16 cellular contexts compared by ENCODE assay signal in genomic region chr12:11067514-11067913, GRCh38. TPM values are rescaled to one million over a fixed set of nuclear protein-coding genes. Genes with fewer than 3 reads are reported as not detected.
DNase-seq lines count a peak whose midpoint lies in the region; ATAC-seq lines count a peak whose summit lies in the region.
"Had no signal": no experiment of that assay in that cellular context is flagged by ENCODE, and none has a peak within 500 bp of the region (broad histone marks: within the 10 kb centered on the region; RNA-seq: fewer than 3 reads in every experiment).

No MANE protein-coding gene starts in this region.

- no peak overlapping the region for H3K27ac Mint-ChIP-seq in activated naive CD8-positive, alpha-beta T cell treated with anti-CD3 and anti-CD28 coated beads for 36 hours
- H3K27ac Mint-ChIP-seq: activated CD8-positive, alpha-beta T cell treated with anti-CD3 and anti-CD28 coated beads, Interleukin-2, amount 10 ng/mL, durations not matched to agents 7 days and 5 days; activated T-helper 2 cell treated with anti-CD3 and anti-CD28 coated beads, Interferon-gamma antibody, Interleukin-2, Interleukin-4, amounts not matched to agents 10 μg/mL and 5 μg/mL and 100 μg/mL, durations not matched to agents 14 hours and 24 hours and 36 hours had no signal

- H3K4me1 Mint-ChIP-seq in activated naive CD8-positive, alpha-beta T cell treated with anti-CD3 and anti-CD28 coated beads for 36 hours = peaks cover 4% of the 10 kb centered on the region

- H3K4me3 ChIP-seq in H7 (ENCODE audit: insufficient read depth, low read depth, low read length) = no peak overlapping the region
- H3K4me3 ChIP-seq: prostate gland, suprapubic skin had no signal

- no peak for ATAC-seq in GM21423 (IDR thresholded peaks at IDR 0.05; ENCODE audit: unreplicated experiment)
- ATAC-seq: activated CD8-positive, alpha-beta T cell treated with anti-CD3 and anti-CD28 coated beads, Interleukin-2, amount 10 ng/mL, durations not matched to agents 7 days and 5 days had no signal

- no peaks in the 10 kb centered on the region for H3K36me3 ChIP-seq in H7 (replicated peaks; ENCODE audit: control insufficient read depth, insufficient read depth, low read length)
- H3K36me3 ChIP-seq: brain microvascular endothelial cell, prostate gland, suprapubic skin had no signal

- peaks cover 1% of the 10 kb centered on the region for H3K9me3 Mint-ChIP-seq in activated naive CD8-positive, alpha-beta T cell treated with anti-CD3 and anti-CD28 coated beads for 36 hours
- H3K9me3 Mint-ChIP-seq: activated T-helper 2 cell treated with anti-CD3 and anti-CD28 coated beads, Interferon-gamma antibody, Interleukin-2, Interleukin-4, amounts not matched to agents 10 μg/mL and 5 μg/mL and 100 μg/mL, durations not matched to agents 14 hours and 24 hours and 36 hours had no signal

- no peaks in the 10 kb centered on the region for H3K27me3 Mint-ChIP-seq in activated naive CD8-positive, alpha-beta T cell treated with anti-CD3 and anti-CD28 coated beads for 36 hours
- H3K27me3 Mint-ChIP-seq: naive B cell had no signal

- DNase-seq in EH (ENCODE audit: low read depth) (peak; percentile 31), NCI-H446 (lab: John Stamatoyannopoulos, UW) (peak; percentile 44 to 77), fibroblast of gingiva (ENCODE audit: low read depth) (peak; percentile 24), midbrain (lab: John Stamatoyannopoulos, UW) (peak; percentile 18), H7 (no peak)
- no peak for DNase-seq in activated naive CD8-positive, alpha-beta T cell treated with anti-CD3 and anti-CD28 coated beads for 36 hours
- DNase-seq: activated CD8-positive, alpha-beta T cell treated with anti-CD3 and anti-CD28 coated beads, Interleukin-2, amount 10 ng/mL, durations not matched to agents 7 days and 5 days; brain microvascular endothelial cell; C1 segment of cervical spinal cord; effector CD8-positive, alpha-beta T cell; naive B cell had no signal

- H3K4me3 Mint-ChIP-seq in activated naive CD8-positive, alpha-beta T cell treated with anti-CD3 and anti-CD28 coated beads for 36 hours = no peak overlapping the region
- H3K4me3 Mint-ChIP-seq: activated CD8-positive, alpha-beta T cell treated with anti-CD3 and anti-CD28 coated beads, Interleukin-2, amount 10 ng/mL, durations not matched to agents 7 days and 5 days; naive B cell had no signal

- H3K27me3 ChIP-seq in H7 (ENCODE audit: control insufficient read depth, insufficient read depth, low read length) = no peaks in the 10 kb centered on the region; the same call in 1 of the 2 replicates
- H3K27me3 ChIP-seq: brain microvascular endothelial cell, suprapubic skin had no signal

- peaks cover 34% of the 10 kb centered on the region for H3K36me3 Mint-ChIP-seq in activated naive CD8-positive, alpha-beta T cell treated with anti-CD3 and anti-CD28 coated beads for 36 hours
- H3K36me3 Mint-ChIP-seq: naive B cell had no signal

RNA-seq across cellular contexts. Expression of gene TAS2R46, which starts 5.4 kb away (rescaled TPM):
- under 1 TPM; 0.39 to 0.48 TPM for total RNA-seq in activated naive CD8-positive, alpha-beta T cell treated with anti-CD3 and anti-CD28 coated beads for 36 hours
- total RNA-seq in H7 (2014; rRNA removed; shearing (Covaris generic)) = 0.37 and 0.87 TPM in 2 replicates

RNA-seq across cellular contexts. Expression of gene TAS2R43, which starts 24.6 kb away (rescaled TPM):
- under 1 TPM; 0.29 to 0.36 TPM for total RNA-seq in activated naive CD8-positive, alpha-beta T cell treated with anti-CD3 and anti-CD28 coated beads for 36 hours
- total RNA-seq in H7 (2014; rRNA removed; shearing (Covaris generic)) = 0.33 TPM in 1 of 2 replicates, not detected in the other
- total RNA-seq: kidney epithelial cell had no signal

RNA-seq across cellular contexts. Expression of gene TAS2R31, which starts 36.3 kb away (rescaled TPM):
- under 1 TPM; 0.58 to 0.86 TPM for total RNA-seq in activated naive CD8-positive, alpha-beta T cell treated with anti-CD3 and anti-CD28 coated beads for 36 hours
- total RNA-seq in H7 (2014; rRNA removed; shearing (Covaris generic)) = 0.48 and 0.55 TPM in 2 replicates

RNA-seq across cellular contexts. Expression of gene TAS2R19, which starts 45.1 kb away (rescaled TPM):
- under 1 TPM; 0.50 to 0.89 TPM for total RNA-seq in activated naive CD8-positive, alpha-beta T cell treated with anti-CD3 and anti-CD28 coated beads for 36 hours
- 0.62 and 1.3 TPM in 2 replicates for total RNA-seq in H7 (2014; rRNA removed; shearing (Covaris generic))
- total RNA-seq: kidney epithelial cell had no signal

Comparison
In these comparisons a context has a peak if more than half of its experiments do, and no peak if none do; other contexts are left out.
1. DNase-seq: peak in EH (single experiment), NCI-H446 (2 of 2), fibroblast of gingiva (single experiment) and midbrain (single experiment); none in activated naive CD8-positive, alpha-beta T cell treated with anti-CD3 and anti-CD28 coated beads for 36 hours (single experiment) and H7 (single experiment).